9 cellular contexts compared by ENCODE assay signal in the genomic region with DNA sequence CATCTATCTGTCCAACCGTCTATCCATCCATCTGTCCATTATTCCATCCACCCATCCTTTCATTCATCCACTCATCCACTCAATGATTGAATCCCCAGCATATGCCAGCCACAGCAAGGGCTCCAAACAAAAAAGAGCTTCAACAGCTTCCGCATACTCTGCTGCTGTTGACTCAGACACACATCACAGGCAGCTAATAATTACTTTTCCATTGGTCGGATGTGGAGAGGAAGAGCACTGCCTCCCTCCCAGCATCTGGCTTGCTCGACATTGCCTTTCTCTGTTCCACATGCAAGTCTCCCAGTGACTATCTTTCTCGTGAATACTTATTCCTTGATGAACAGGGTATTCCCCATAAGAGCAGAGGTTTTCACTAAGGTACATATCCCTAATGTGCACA.
DNase-seq lines count a peak whose midpoint lies in the region; ATAC-seq and TF ChIP-seq lines count a peak whose summit lies in the region.
"Had no signal": no experiment of that assay in that cellular context is flagged by ENCODE, and none has a peak within 500 bp of the region (broad histone marks: within the 10 kb centered on the region; RNA-seq: fewer than 3 reads in every experiment).

No MANE protein-coding gene starts in this region.

- DNase-seq in T-helper 1 cell (no peak), NCI-H510A (lab: John Stamatoyannopoulos, UW) (peak; percentile 73), pons (ENCODE audit: low spot score) (peak; percentile 69)
- DNase-seq: effector memory CD4-positive, alpha-beta T cell had no signal

- no peak overlapping the region for H3K4me3 Mint-ChIP-seq in T-helper 1 cell treated with Interleukin-12 subunit alpha and Interleukin-12 subunit beta and Interleukin-4 antibody, amounts not matched to agents 30 μg/mL and 1 μg/mL, for 36 hours
- no peak overlapping the region for H3K4me3 Mint-ChIP-seq in brain

- peaks cover 4% of the 10 kb centered on the region for H3K36me3 Mint-ChIP-seq in T-helper 1 cell treated with Interleukin-12 subunit alpha and Interleukin-12 subunit beta and Interleukin-4 antibody, amounts not matched to agents 30 μg/mL and 1 μg/mL, for 36 hours (ENCODE audit: low read depth)
- no peaks in the 10 kb centered on the region for H3K36me3 Mint-ChIP-seq in brain

- ATAC-seq in HG03045 (IDR thresholded peaks at IDR 0.05; ENCODE audit: unreplicated experiment): no peak
- no peak for ATAC-seq in HG02610 (IDR thresholded peaks at IDR 0.05; ENCODE audit: unreplicated experiment)
- ATAC-seq in HG03571 (IDR thresholded peaks at IDR 0.05; ENCODE audit: unreplicated experiment): no peak

- no peaks in the 10 kb centered on the region for H3K27me3 Mint-ChIP-seq in T-helper 1 cell treated with Interleukin-12 subunit alpha and Interleukin-12 subunit beta and Interleukin-4 antibody, amounts not matched to agents 30 μg/mL and 1 μg/mL, for 36 hours (ENCODE audit: low read depth)
- H3K27me3 Mint-ChIP-seq in brain: no peaks in the 10 kb centered on the region

- TF ChIP-seq CTCF in brain (conservative IDR thresholded peaks at IDR 0.05): no peak

- no peaks in the 10 kb centered on the region for H3K9me3 Mint-ChIP-seq in T-helper 1 cell treated with Interleukin-12 subunit alpha and Interleukin-12 subunit beta and Interleukin-4 antibody, amounts not matched to agents 30 μg/mL and 1 μg/mL, for 36 hours
- peaks cover 0 to 3% (median 0%) of the 10 kb centered on the region in 5 experiments for H3K9me3 Mint-ChIP-seq in brain

- H3K4me1 Mint-ChIP-seq in T-helper 1 cell treated with Interleukin-12 subunit alpha and Interleukin-12 subunit beta and Interleukin-4 antibody, amounts not matched to agents 30 μg/mL and 1 μg/mL, for 36 hours (ENCODE audit: low read depth): peaks cover 75% of the 10 kb centered on the region
- peaks cover 32% of the 10 kb centered on the region for H3K4me1 Mint-ChIP-seq in brain

- H3K27ac Mint-ChIP-seq in T-helper 1 cell treated with Interleukin-12 subunit alpha and Interleukin-12 subunit beta and Interleukin-4 antibody, amounts not matched to agents 30 μg/mL and 1 μg/mL, for 36 hours: peak overlapping the region; percentile 18
- peak overlapping the region in 3 of 5 experiments; percentile 6 to 94 (median 60) for H3K27ac Mint-ChIP-seq in brain

Comparison
In these comparisons a context has a peak if more than half of its experiments do, and no peak if none do; other contexts are left out.
1. DNase-seq: peak in NCI-H510A (single experiment) and pons (single experiment); none in T-helper 1 cell (0 of 5).